12 cellular contexts compared by ENCODE assay signal in genomic region chr7:151313857-151314256, GRCh38. TPM values are rescaled to one million over a fixed set of nuclear protein-coding genes. Genes with fewer than 3 reads are reported as not detected.
DNase-seq lines count a peak whose midpoint lies in the region; ATAC-seq and TF ChIP-seq lines count a peak whose summit lies in the region.
"Had no signal": no experiment of that assay in that cellular context is flagged by ENCODE, and none has a peak within 500 bp of the region (broad histone marks: within the 10 kb centered on the region; RNA-seq: fewer than 3 reads in every experiment).

No MANE protein-coding gene starts in this region.

- no peak for TF ChIP-seq POLR2A in sigmoid colon (IDR thresholded peaks at IDR 0.05)

- no peak overlapping the region for H3K27ac ChIP-seq in sigmoid colon
- H3K27ac ChIP-seq: 22Rv1 had no signal

- ATAC-seq in T-helper 17 cell (no peak), GM18861 (IDR thresholded peaks at IDR 0.05; ENCODE audit: unreplicated experiment) (no peak)

- WGBS in sigmoid colon, 2 donors = 41 to 59% methylated on average over 10 of the region's 10 CpGs

- no peaks in the 10 kb centered on the region for H3K36me3 Mint-ChIP-seq in T-helper 17 cell (ENCODE audit: low read depth)
- peaks cover 0 to 3% (median 0%) of the 10 kb centered on the region in 3 donors for H3K36me3 Mint-ChIP-seq in immature natural killer cell

- H3K4me3 Mint-ChIP-seq in T-helper 17 cell (no peak overlapping the region), immature natural killer cell (no peak overlapping the region)

- H3K4me1 ChIP-seq in sigmoid colon = peaks cover 0 to 14% (median 4%) of the 10 kb centered on the region in 4 donors

- H3K4me3 ChIP-seq in sigmoid colon = no peak overlapping the region

- no peaks in the 10 kb centered on the region for H3K27me3 ChIP-seq in sigmoid colon

- intact Hi-C loops in head of caudate nucleus (cut with DNase I) (no loop called here), sigmoid colon (cut with DNase I) (loop anchor here (10.0 kb wide), 1 partner anchor 441 kb away; no protein-coding TSS in a partner anchor)

- H3K9me3 ChIP-seq in T-helper 17 cell (ENCODE audit: control insufficient read depth, low read length, poor library complexity, severe bottlenecking) (no peaks in the 10 kb centered on the region), sigmoid colon (peaks cover 0 to 2% (median 0%) of the 10 kb centered on the region in 4 donors)

- peaks cover 2% of the 10 kb centered on the region for H3K4me1 Mint-ChIP-seq in T-helper 17 cell
- H3K4me1 Mint-ChIP-seq in immature natural killer cell = peaks cover 4 to 6% of the 10 kb centered on the region in 2 donors

- no peak for TF ChIP-seq CTCF in sigmoid colon (IDR thresholded peaks at IDR 0.05)

- TF ChIP-seq EP300 in sigmoid colon (IDR thresholded peaks at IDR 0.05) = no peak

- peaks cover 0 to 7% (median 3%) of the 10 kb centered on the region in 6 donors for H3K9me3 Mint-ChIP-seq in immature natural killer cell

- DNase-seq in DMS 273 (lab: John Stamatoyannopoulos, UW; ENCODE audit: unreplicated experiment) = peak; percentile 32
- DNase-seq in DMS 273 treated with DMSO at 0.1 percent for 48 hours (lab: John Stamatoyannopoulos, UW) = no peak
- DNase-seq in T-helper 17 cell = no peak
- peak in 35 of 42 donors; percentile 15 to 80 (median 45) for DNase-seq in head of caudate nucleus
- peak; percentile 72 for DNase-seq in sigmoid colon
- DNase-seq in NCI-H1930 (lab: John Stamatoyannopoulos, UW) = no peak
- no peak for DNase-seq in immature natural killer cell
- DNase-seq: erythroblast, NCI-H2081 treated with DMSO at 0.1 percent for 48 hours had no signal

- H3K27me3 Mint-ChIP-seq in T-helper 17 cell = no peaks in the 10 kb centered on the region
- H3K27me3 Mint-ChIP-seq in immature natural killer cell (ENCODE audit: low read depth in 3 of 3) = peaks cover 2 to 3% (median 2%) of the 10 kb centered on the region in 3 donors

- no peaks in the 10 kb centered on the region for H3K36me3 ChIP-seq in sigmoid colon

- peak overlapping the region; percentile 2 for H3K27ac Mint-ChIP-seq in T-helper 17 cell
- H3K27ac Mint-ChIP-seq in immature natural killer cell = no peak overlapping the region
- H3K27ac Mint-ChIP-seq: activated T-helper 2 cell treated with anti-CD3 and anti-CD28 coated beads, Interferon-gamma antibody, Interleukin-2, Interleukin-4, amounts not matched to agents 10 μg/mL and 5 μg/mL and 100 μg/mL, durations not matched to agents 14 hours and 24 hours and 36 hours had no signal

RNA-seq across cellular contexts. Expression of gene NUB1, which starts 27.8 kb away (rescaled TPM):
- total RNA-seq in T-helper 17 cell (10 to 100 TPM; 71.9 to 87.2 TPM), sigmoid colon (10 to 100 TPM; 49.8 to 73.8 (median 64.5) TPM)
- polyA plus RNA-seq in sigmoid colon (10 to 100 TPM; 36.6 to 50.1 (median 43.2) TPM), immature natural killer cell (10 to 100 TPM; 49.8 to 85.4 (median 77.4) TPM)

Comparison
In these comparisons a context has a peak if more than half of its experiments do, and no peak if none do; other contexts are left out.
1. DNase-seq: peak in DMS 273 (single experiment), head of caudate nucleus (35 of 42) and sigmoid colon (single experiment); none in DMS 273 treated with DMSO at 0.1 percent for 48 hours (single experiment), T-helper 17 cell (0 of 3), NCI-H1930 (0 of 2) and immature natural killer cell (0 of 3).